Comparison of ENCODE assay signal across 8 cellular contexts in the genomic region with DNA sequence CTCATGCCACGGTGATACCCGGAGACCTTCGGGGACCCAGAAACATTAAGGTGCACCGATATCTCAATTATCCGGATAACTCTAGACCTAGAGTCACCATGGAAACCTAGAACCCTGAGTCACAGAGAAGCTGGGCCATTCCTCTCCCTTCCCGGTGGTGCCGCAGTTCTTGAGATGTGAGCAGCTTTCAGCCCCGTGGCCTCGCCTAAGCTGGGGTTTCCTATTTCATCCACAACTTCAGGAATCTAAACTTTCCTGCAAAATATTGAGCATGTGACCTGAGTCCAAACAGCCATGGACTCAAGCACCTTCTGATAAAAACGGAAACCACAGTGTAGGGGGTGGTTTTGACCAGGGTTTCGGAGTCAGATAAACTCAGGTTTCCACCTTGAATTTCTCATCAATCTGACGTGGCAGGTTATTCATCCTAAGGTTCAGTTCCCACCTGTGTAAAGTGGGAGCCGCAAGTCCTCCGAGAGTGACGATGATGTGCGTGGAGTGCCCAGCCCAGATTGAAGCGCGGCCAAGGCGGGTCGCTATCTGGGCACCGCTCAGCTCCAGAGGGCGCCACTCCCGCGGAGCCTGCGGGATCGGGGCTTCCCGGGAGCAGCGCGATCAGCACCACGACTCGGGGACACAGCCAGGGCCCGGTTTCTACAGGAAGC. TPM values are rescaled to one million over a fixed set of nuclear protein-coding genes. Genes with fewer than 3 reads are reported as not detected.
A peak's percentile ranks its signal among the peaks of the same experiment; 100 is the strongest.
DNase-seq lines count a peak whose midpoint lies in the region; ATAC-seq and TF ChIP-seq lines count a peak whose summit lies in the region.

No MANE protein-coding gene starts in this region.

- H3K27ac ChIP-seq in adipose tissue (ENCODE audit: low read depth, low read length) (peak overlapping the region; percentile 20), parathyroid adenoma (peak overlapping the region; percentile 88)

- H3K79me2 ChIP-seq in parathyroid adenoma = peaks cover 16% of the 10 kb centered on the region

- DNase-seq in SIG-M5 treated with dmso at 0.1 percent for 504 hours (lab: John Stamatoyannopoulos, UW; ENCODE audit: unreplicated experiment) (peak; percentile 49), SIG-M5 (lab: John Stamatoyannopoulos, UW) (no peak), OCI-M1 (lab: John Stamatoyannopoulos, UW) (peak; percentile 86), left cardiac atrium (peak; percentile 86)

- H3K4me1 ChIP-seq in parathyroid adenoma = peaks cover 6% of the 10 kb centered on the region

- peak; percentile 53 for TF ChIP-seq CTCF in parathyroid adenoma (IDR thresholded peaks at IDR 0.05)

- 21 to 27% (median 22%) methylated on average over 32 of the region's 32 CpGs for WGBS in adipose tissue, 3 donors

- no peaks in the 10 kb centered on the region for H3K9me3 ChIP-seq in parathyroid adenoma (ENCODE audit: control insufficient read depth, low read length)

- peak overlapping the region; percentile 48 for H2AFZ ChIP-seq in parathyroid adenoma

- ATAC-seq in HG03354 (IDR thresholded peaks at IDR 0.05; ENCODE audit: poor library complexity, severe bottlenecking, unreplicated experiment) (peak; percentile 24), left cardiac atrium (peak; percentile 72 to 75), GM21526 (IDR thresholded peaks at IDR 0.05; ENCODE audit: low FRiP score, unreplicated experiment) (no peak)

- H3K36me3 ChIP-seq in parathyroid adenoma (ENCODE audit: control insufficient read depth, insufficient read depth, low read length) = no peaks in the 10 kb centered on the region

- H3K27me3 ChIP-seq in parathyroid adenoma (ENCODE audit: control insufficient read depth, insufficient read depth, low read length) = no peaks in the 10 kb centered on the region

- H3K4me2 ChIP-seq in parathyroid adenoma (ENCODE audit: low read length) = peak overlapping the region; percentile 92

- peak overlapping the region; percentile 71 for H3K4me3 ChIP-seq in parathyroid adenoma (ENCODE audit: low read depth, low read length)

- peak overlapping the region; percentile 8 for H3K9ac ChIP-seq in parathyroid adenoma

- intact Hi-C loops in left cardiac atrium (cut with DNase I) = loop anchor here in 1 of 2 donors (1.0 to 10.0 kb wide), 4 partner anchors 70 to 322 kb away; no protein-coding TSS in a partner anchor

RNA-seq across cellular contexts. Expression of a gene that starts 1.0 kb away (rescaled TPM):
- polyA plus RNA-seq in adipose tissue = 10 to 100 TPM; 12.0 to 78.3 (median 39.7) TPM
- 100 to 1,000 TPM in 1 of 2 donors, 10 to 100 TPM in 1; 48.7 to 114 TPM for total RNA-seq in left cardiac atrium
